Comparison of ENCODE assay signal across 9 cellular contexts in the genomic region with DNA sequence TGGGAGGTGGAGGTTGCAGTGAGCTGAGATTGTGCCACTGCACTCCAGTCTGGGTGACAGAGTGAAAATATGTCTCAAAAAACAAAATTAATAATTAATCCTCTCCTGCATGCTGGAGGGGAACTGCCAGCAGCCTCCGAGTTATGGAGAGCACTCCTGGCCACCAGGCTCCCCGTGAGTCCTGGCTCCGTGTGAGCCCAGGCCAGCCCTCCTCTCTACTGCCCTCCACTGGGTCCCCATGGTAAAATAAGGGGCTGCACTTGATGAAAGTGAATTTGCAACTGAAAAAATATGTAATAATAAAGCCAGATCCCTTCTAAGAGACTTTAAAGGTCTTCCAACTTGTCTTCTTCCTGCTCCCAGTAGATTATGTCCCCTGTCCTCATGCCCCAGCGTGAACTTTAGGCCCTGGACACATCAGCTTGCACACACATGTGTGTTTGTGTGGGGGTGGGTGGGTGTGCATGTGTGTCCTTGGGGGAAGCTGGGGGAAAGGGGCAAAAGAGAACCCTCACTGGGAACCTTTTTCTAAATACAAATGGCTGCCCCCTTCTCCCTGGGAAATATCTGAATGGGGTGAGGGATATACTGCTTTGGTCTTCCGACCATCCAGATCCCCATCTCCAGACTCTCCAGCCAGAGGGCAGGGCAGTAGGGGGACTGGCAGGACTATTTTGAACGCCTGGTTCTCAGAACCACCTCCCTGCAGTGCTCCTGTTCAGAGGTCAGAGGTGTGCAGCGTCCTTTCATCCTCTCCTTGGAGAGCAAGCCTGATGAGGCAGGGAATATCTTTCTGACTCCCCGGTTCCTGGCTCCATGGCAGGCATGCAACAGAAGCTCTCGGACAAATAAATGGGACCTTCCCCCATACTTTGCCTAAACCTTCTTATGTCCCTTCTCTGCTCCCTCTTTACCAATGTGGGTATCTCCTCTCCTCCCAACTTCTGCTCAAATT. TPM values are rescaled to one million over a fixed set of nuclear protein-coding genes. Genes with fewer than 3 reads are reported as not detected.
A peak's percentile ranks its signal among the peaks of the same experiment; 100 is the strongest.
DNase-seq lines count a peak whose midpoint lies in the region; ATAC-seq and TF ChIP-seq lines count a peak whose summit lies in the region.
"Had no signal": no experiment of that assay in that cellular context is flagged by ENCODE, and none has a peak within 500 bp of the region (broad histone marks: within the 10 kb centered on the region; RNA-seq: fewer than 3 reads in every experiment).

No MANE protein-coding gene starts in this region.

- H2BK20ac ChIP-seq in H9 (ENCODE audit: low read depth, low read length, poor library complexity, severe bottlenecking) = no peak overlapping the region

- H3K79me1 ChIP-seq in H9 (ENCODE audit: insufficient read depth, low read depth, low read length, poor library complexity, severe bottlenecking) = no peaks in the 10 kb centered on the region

- H4K91ac ChIP-seq in H9 (ENCODE audit: insufficient read length, low read depth, low read length) = no peak overlapping the region

- H3K4me2 ChIP-seq in Loucy (ENCODE audit: low read depth, low read length, poor library complexity, severe bottlenecking) (no peak overlapping the region), H9 (ENCODE audit: insufficient read depth, insufficient read length, low read length) (no peak overlapping the region)

- no peak overlapping the region for H3K23ac ChIP-seq in H9 (ENCODE audit: insufficient read length, low read depth, low read length)

- H2BK12ac ChIP-seq in H9 (ENCODE audit: insufficient read length, low read depth, low read length) = no peak overlapping the region

- BruUV-seq in MCF 10A (replicated peaks; lab: Mats Ljungman, UMichigan) = no TSS peak

- H3K23me2 ChIP-seq in H9 (ENCODE audit: insufficient read length, low read depth, low read length, poor library complexity, severe bottlenecking) = no peaks in the 10 kb centered on the region

- H3K4me3 Mint-ChIP-seq in MCF 10A (ENCODE audit: unreplicated experiment) (no peak overlapping the region), H9 (no peak overlapping the region), progenitor cell of endocrine pancreas (ENCODE audit: low read depth) (no peak overlapping the region)
- H3K4me3 Mint-ChIP-seq in naive thymus-derived CD4-positive, alpha-beta T cell = no peak overlapping the region
- H3K4me3 Mint-ChIP-seq: T-helper 1 cell treated with Interleukin-12 subunit alpha and Interleukin-12 subunit beta and Interleukin-4 antibody, amounts not matched to agents 30 μg/mL and 1 μg/mL, for 36 hours had no signal

- no peak overlapping the region for H2BK15ac ChIP-seq in H9 (ENCODE audit: low read depth, low read length)

- H3K14ac ChIP-seq in H9 (ENCODE audit: insufficient read depth, low read length) = no peak overlapping the region

- H3T11ph ChIP-seq in H9 (ENCODE audit: low read length) = no peak overlapping the region

- no peak overlapping the region for H4K8ac ChIP-seq in H9 (replicated peaks; ENCODE audit: insufficient read length, low read depth, low read length)

- POLR2A ChIA-PET in MCF 10A (lab: Yijun Ruan, JAX) = interaction anchor here (0.7 to 24.4 kb wide), 21 partner anchors 8 to 391 kb away, joined by 3 to 423 read pairs (median 5); a partner anchor contains a TSS
- POLR2A ChIA-PET in naive thymus-derived CD4-positive, alpha-beta T cell (lab: Charles Lee) = no interaction called here

- H2AFZ ChIP-seq in Loucy (ENCODE audit: low read length) = no peak overlapping the region
- no peak overlapping the region for H2AFZ ChIP-seq in H9 (ENCODE audit: low read length)

- TF ChIP-seq POLR2A in GM18505 (IDR thresholded peaks at IDR 0.05; ENCODE audit: borderline replicate concordance, extremely low read depth, insufficient read depth, insufficient read length) = no peak

- H3K18ac ChIP-seq in H9 (ENCODE audit: insufficient read length, low read depth, low read length) = no peak overlapping the region

- H3K36me3 Mint-ChIP-seq in MCF 10A (ENCODE audit: insufficient read depth, unreplicated experiment) (no peaks in the 10 kb centered on the region), H9 (ENCODE audit: insufficient read depth in 1 of 3, low read depth in 3 of 3) (no peaks in the 10 kb centered on the region), progenitor cell of endocrine pancreas (ENCODE audit: insufficient read depth) (no peaks in the 10 kb centered on the region)
- no peaks in the 10 kb centered on the region for H3K36me3 Mint-ChIP-seq in naive thymus-derived CD4-positive, alpha-beta T cell

- intact Hi-C loops in MCF 10A (cut with micrococcal nuclease) = no loop called here
- intact Hi-C loops in naive thymus-derived CD4-positive, alpha-beta T cell (cut with micrococcal nuclease) = no loop called here

- H4K20me1 ChIP-seq in Loucy (ENCODE audit: insufficient read depth, low read length, poor library complexity, severe bottlenecking) = no peaks in the 10 kb centered on the region
- H4K20me1 ChIP-seq in H9 (ENCODE audit: control insufficient read depth, insufficient read depth, insufficient read length) = no peaks in the 10 kb centered on the region

- H3K9ac ChIP-seq in Loucy (ENCODE audit: low read depth, low read length, poor library complexity, severe bottlenecking) (no peak overlapping the region), H9 (ENCODE audit: extremely low read depth, insufficient read length, low read length) (no peak overlapping the region)

- TF ChIP-seq CTCF in Loucy (conservative IDR thresholded peaks at IDR 0.05; ENCODE audit: low read length) (peak; percentile 67), MCF 10A (IDR thresholded peaks at IDR 0.05; ENCODE audit: unreplicated experiment) (peak; percentile 22), H9 (conservative IDR thresholded peaks at IDR 0.05) (no peak), progenitor cell of endocrine pancreas (IDR thresholded peaks at IDR 0.05; ENCODE audit: unreplicated experiment) (no peak)

- H3K27me3 ChIP-seq in Loucy (ENCODE audit: insufficient read depth, low read length, poor library complexity, severe bottlenecking) (no peaks in the 10 kb centered on the region), H9 (ENCODE audit: insufficient read depth, low read length) (no peaks in the 10 kb centered on the region)
- no peaks in the 10 kb centered on the region for H3K27me3 ChIP-seq in naive thymus-derived CD4-positive, alpha-beta T cell (ENCODE audit: control insufficient read depth in 2 of 2, insufficient read depth in 2 of 2, low read length in 2 of 2)

- CTCF ChIA-PET in MCF 10A (lab: Yijun Ruan, JAX) = interaction anchor here (0.6 to 16.1 kb wide), 20 partner anchors 8 to 1126 kb away, joined by 3 to 418 read pairs (median 4); a partner anchor contains a TSS
- CTCF ChIA-PET in naive thymus-derived CD4-positive, alpha-beta T cell (lab: Charles Lee) = interaction anchor here (1.0 kb wide), 1 partner anchor 11 kb away, joined by 3 read pairs; no protein-coding TSS in a partner anchor

- H3K9me3 ChIP-seq in Loucy (ENCODE audit: insufficient read depth, low read depth, low read length) = no peaks in the 10 kb centered on the region
- no peaks in the 10 kb centered on the region for H3K9me3 ChIP-seq in naive thymus-derived CD4-positive, alpha-beta T cell (ENCODE audit: control insufficient read depth in 2 of 3, low read length in 3 of 3)
- no peaks in the 10 kb centered on the region for H3K9me3 ChIP-seq in H9 (ENCODE audit: control insufficient read depth, low read depth, low read length)

- H3K56ac ChIP-seq in H9 (ENCODE audit: insufficient read length, low read depth, low read length) = no peak overlapping the region

- H3K4me1 Mint-ChIP-seq in MCF 10A (ENCODE audit: insufficient read depth, unreplicated experiment) (peaks cover 37% of the 10 kb centered on the region), H9 (peaks cover 0 to 6% of the 10 kb centered on the region in 2 experiments; a peak in 2 of 4 replicates), progenitor cell of endocrine pancreas (ENCODE audit: low read depth) (peaks cover 7% of the 10 kb centered on the region)
- H3K4me1 Mint-ChIP-seq in naive thymus-derived CD4-positive, alpha-beta T cell = peaks cover 0 to 3% (median 0%) of the 10 kb centered on the region in 7 donors

- H3F3A ChIP-seq in Loucy (ENCODE audit: low read depth) = no peaks in the 10 kb centered on the region

- no CpG with 5 or more reads among the region's 9 CpGs for WGBS in H9 (ENCODE audit: extremely low coverage, insufficient read length, low lambda C conversion rate)

- H2BK120ac ChIP-seq in H9 (ENCODE audit: low read depth, low read length, poor library complexity, severe bottlenecking) = no peak overlapping the region

- no peak overlapping the region for H3K27ac ChIP-seq in naive thymus-derived CD4-positive, alpha-beta T cell (ENCODE audit: low read depth, low read length)
- no peak overlapping the region for H3K27ac ChIP-seq in H9 (ENCODE audit: insufficient read length, low read depth, low read length)

- H3K4me3 ChIP-seq in Loucy (ENCODE audit: low read length, poor library complexity, severe bottlenecking) = no peak overlapping the region
- no peak overlapping the region for H3K4me3 ChIP-seq in naive thymus-derived CD4-positive, alpha-beta T cell (ENCODE audit: low read length)

- no peak overlapping the region for H2BK5ac ChIP-seq in H9 (ENCODE audit: insufficient read length, low read length)

- H3K4ac ChIP-seq in H9 (ENCODE audit: low read depth, low read length) = no peak overlapping the region

- H3K27me3 Mint-ChIP-seq in MCF 10A (ENCODE audit: insufficient read depth, unreplicated experiment) (no peaks in the 10 kb centered on the region), H9 (ENCODE audit: low read depth) (no peaks in the 10 kb centered on the region; the same call in 1 of the 2 replicates), progenitor cell of endocrine pancreas (peaks cover 11% of the 10 kb centered on the region)
- peaks cover 0 to 25% (median 0%) of the 10 kb centered on the region in 5 donors for H3K27me3 Mint-ChIP-seq in naive thymus-derived CD4-positive, alpha-beta T cell

- no peaks in the 10 kb centered on the region for H3K9me2 ChIP-seq in Loucy (replicated peaks; ENCODE audit: low read depth, low read length)

- peak overlapping the region; percentile 1 for H3K27ac Mint-ChIP-seq in MCF 10A (ENCODE audit: low read depth, unreplicated experiment)
- H3K27ac Mint-ChIP-seq in naive thymus-derived CD4-positive, alpha-beta T cell = peak overlapping the region in 1 of 9 donors; percentile 74
- H3K27ac Mint-ChIP-seq in H9 = no peak overlapping the region
- H3K27ac Mint-ChIP-seq in progenitor cell of endocrine pancreas = no peak overlapping the region
- H3K27ac Mint-ChIP-seq: T-helper 1 cell treated with Interleukin-12 subunit alpha and Interleukin-12 subunit beta and Interleukin-4 antibody, amounts not matched to agents 30 μg/mL and 1 μg/mL, for 36 hours had no signal

- H2AK5ac ChIP-seq in H9 (ENCODE audit: insufficient read length, low read length) = no peak overlapping the region

- peaks cover 6% of the 10 kb centered on the region for H3K4me1 ChIP-seq in Loucy (ENCODE audit: insufficient read depth, low read length, poor library complexity, severe bottlenecking)
- H3K4me1 ChIP-seq in naive thymus-derived CD4-positive, alpha-beta T cell (ENCODE audit: control insufficient read depth in 2 of 2, insufficient read depth in 2 of 2, low read length in 2 of 2) = no peaks in the 10 kb centered on the region
- no peaks in the 10 kb centered on the region for H3K4me1 ChIP-seq in H9 (ENCODE audit: insufficient read depth, low read length)

- no peaks in the 10 kb centered on the region for H3K79me2 ChIP-seq in Loucy (ENCODE audit: insufficient read depth, low read length)
- H3K79me2 ChIP-seq in H9 (ENCODE audit: insufficient read depth, low read length) = no peaks in the 10 kb centered on the region

- H3K9me3 Mint-ChIP-seq in MCF 10A (ENCODE audit: unreplicated experiment) (no peaks in the 10 kb centered on the region), H9 (no peaks in the 10 kb centered on the region), progenitor cell of endocrine pancreas (ENCODE audit: low read depth) (no peaks in the 10 kb centered on the region)
- H3K9me3 Mint-ChIP-seq in naive thymus-derived CD4-positive, alpha-beta T cell = peaks cover 0 to 2% (median 0%) of the 10 kb centered on the region in 11 donors
- H3K9me3 Mint-ChIP-seq: T-helper 1 cell treated with Interleukin-12 subunit alpha and Interleukin-12 subunit beta and Interleukin-4 antibody, amounts not matched to agents 30 μg/mL and 1 μg/mL, for 36 hours had no signal

- no peaks in the 10 kb centered on the region for H3K36me3 ChIP-seq in Loucy (ENCODE audit: insufficient read depth, low read length)
- H3K36me3 ChIP-seq in naive thymus-derived CD4-positive, alpha-beta T cell (ENCODE audit: control insufficient read depth in 2 of 3, insufficient read depth in 3 of 3, low read length in 3 of 3) = no peaks in the 10 kb centered on the region

- peak; percentile 16 to 57 for DNase-seq in NCI-H446 (lab: John Stamatoyannopoulos, UW)
- no peak for DNase-seq in NCI-H446 treated with DMSO at 0.1 percent for 48 hours (lab: John Stamatoyannopoulos, UW)
- DNase-seq in MCF 10A (ENCODE audit: unreplicated experiment) = no peak
- DNase-seq in naive thymus-derived CD4-positive, alpha-beta T cell = peak in 4 of 9 donors; percentile 4 to 28 (median 22)
- no peak for DNase-seq in H9
- DNase-seq in progenitor cell of endocrine pancreas (ENCODE audit: low spot score, unreplicated experiment) = no peak

- peak; percentile 79 for ATAC-seq in naive thymus-derived CD4-positive, alpha-beta T cell
- no peak for ATAC-seq in GM18505 (IDR thresholded peaks at IDR 0.05; ENCODE audit: unreplicated experiment)

- no peak overlapping the region for H4K5ac ChIP-seq in H9 (ENCODE audit: insufficient read length, low read depth, low read length)

RNA-seq across cellular contexts. Expression of a gene that starts 26.2 kb away (rescaled TPM):
- total RNA-seq in MCF 10A (2022) = 33.4 and 44.5 TPM in 2 replicates
- 10 to 100 TPM in 1 of 5 experiments, under 1 TPM in 3, not detected in 1; 0.16 to 26.5 (median 0.25) TPM for total RNA-seq in naive thymus-derived CD4-positive, alpha-beta T cell
- polyA plus RNA-seq in naive thymus-derived CD4-positive, alpha-beta T cell = under 1 TPM in 1 of 2 donors, not detected in 1; 0.11 TPM
- total RNA-seq in H9 (2021) = 16.7 and 17.6 TPM in 2 replicates
- total RNA-seq in progenitor cell of endocrine pancreas = 17.6 and 20.8 TPM in 2 replicates

Comparison
In these comparisons a context has a peak if more than half of its experiments do, and no peak if none do; other contexts are left out.
1. DNase-seq: peak in NCI-H446 (2 of 2); none in NCI-H446 treated with DMSO at 0.1 percent for 48 hours (single experiment), MCF 10A (single experiment), H9 (single experiment) and progenitor cell of endocrine pancreas (single experiment).
2. CTCF ChIP-seq: peak in Loucy (single experiment) and MCF 10A (single experiment); none in H9 (single experiment) and progenitor cell of endocrine pancreas (single experiment).